In genomic region chr7:512541-513311, GRCh38 we compare ENCODE assay signal across 10 cellular contexts. TPM values are rescaled to one million over a fixed set of nuclear protein-coding genes. Genes with fewer than 3 reads are reported as not detected.
DNase-seq lines count a peak whose midpoint lies in the region; ATAC-seq and TF ChIP-seq lines count a peak whose summit lies in the region.
"Had no signal": no experiment of that assay in that cellular context is flagged by ENCODE, and none has a peak within 500 bp of the region (broad histone marks: within the 10 kb centered on the region; RNA-seq: fewer than 3 reads in every experiment).

No MANE protein-coding gene starts in this region.

- no peaks in the 10 kb centered on the region for H3K9me3 Mint-ChIP-seq in stimulated activated naive CD8-positive, alpha-beta T cell treated with anti-CD3 and anti-CD28 coated beads, Interleukin-15, amount 100 ng/mL, for 72 hours
- H3K9me3 Mint-ChIP-seq in activated CD4-positive, alpha-beta memory T cell treated with anti-CD3 and anti-CD28 coated beads for 36 hours: no peaks in the 10 kb centered on the region
- H3K9me3 Mint-ChIP-seq: activated T-helper 17 cell treated with anti-CD3 and anti-CD28 coated beads, Interleukin-2, amount 50 U/mL, for 72 hours had no signal

- intact Hi-C loops in body of pancreas (cut with DNase I): no loop called here
- intact Hi-C loops in aorta (cut with DNase I): loop anchor here in 1 of 2 donors (5.0 kb wide), 1 partner anchor 180 kb away; no protein-coding TSS in a partner anchor
- intact Hi-C loops in activated CD4-positive, alpha-beta memory T cell treated with anti-CD3 and anti-CD28 coated beads for 36 hours (cut with micrococcal nuclease): loop anchor here (10.0 kb wide), 1 partner anchor 148 kb away; no protein-coding TSS in a partner anchor

- 39 to 81% methylated on average over 19 to 21 of the region's 32 CpGs for WGBS in body of pancreas, 2 donors
- 76 to 81% methylated on average over 32 of the region's 32 CpGs for WGBS in lung, 2 donors
- WGBS in aorta, 2 donors: 52 to 57% methylated on average over 32 of the region's 32 CpGs

- H3K36me3 Mint-ChIP-seq in activated CD4-positive, alpha-beta memory T cell treated with anti-CD3 and anti-CD28 coated beads for 36 hours: no peaks in the 10 kb centered on the region

- CTCF ChIA-PET in activated CD4-positive, alpha-beta memory T cell treated with anti-CD3 and anti-CD28 coated beads for 36 hours (lab: Charles Lee): no interaction called here

- POLR2A ChIA-PET in activated CD4-positive, alpha-beta memory T cell treated with anti-CD3 and anti-CD28 coated beads for 36 hours (lab: Charles Lee): no interaction called here

- TF ChIP-seq CTCF in body of pancreas (IDR thresholded peaks at IDR 0.05): peak in 2 of 7 experiments; percentile 27 to 33
- TF ChIP-seq CTCF in lung (IDR thresholded peaks at IDR 0.05; ENCODE audit: control extremely low read depth, extremely low read depth): no peak

- H3K27me3 ChIP-seq in body of pancreas (no peaks in the 10 kb centered on the region), lung (ENCODE audit: control insufficient read depth, insufficient read depth) (no peaks in the 10 kb centered on the region), aorta (ENCODE audit: control insufficient read depth in 1 of 2, insufficient read depth in 2 of 2, low read length in 1 of 2) (no peaks in the 10 kb centered on the region)

- no peak for TF ChIP-seq POLR2A in body of pancreas (IDR thresholded peaks at IDR 0.05)

- H3K27ac ChIP-seq in body of pancreas (peak overlapping the region in 3 of 4 donors; percentile 46 to 94 (median 73)), lung (ENCODE audit: low read depth in 1 of 2, low read length in 1 of 2) (peak overlapping the region in 1 of 2 donors; percentile 44), aorta (ENCODE audit: low read depth in 1 of 2, low read length in 2 of 2) (peak overlapping the region in 1 of 2 donors; percentile 97)

- H3K4me3 Mint-ChIP-seq in stimulated activated naive CD8-positive, alpha-beta T cell treated with anti-CD3 and anti-CD28 coated beads, Interleukin-15, amount 100 ng/mL, for 72 hours: no peak overlapping the region
- H3K4me3 Mint-ChIP-seq in activated CD4-positive, alpha-beta memory T cell treated with anti-CD3 and anti-CD28 coated beads for 36 hours: no peak overlapping the region

- no peak overlapping the region for H3K4me3 ChIP-seq in body of pancreas
- no peak overlapping the region for H3K4me3 ChIP-seq in lung
- no peak overlapping the region for H3K4me3 ChIP-seq in aorta (ENCODE audit: low read length in 2 of 2)

- ATAC-seq in stimulated activated naive CD8-positive, alpha-beta T cell treated with anti-CD3 and anti-CD28 coated beads, Interleukin-15, amount 100 ng/mL, for 72 hours: peak; percentile 6
- ATAC-seq in stimulated activated naive CD8-positive, alpha-beta T cell treated with anti-CD3 and anti-CD28 coated beads, Interleukin-15, Interleukin-2, amounts not matched to agents 100 U/mL and 50 U/mL, for 24 hours: no peak
- ATAC-seq in body of pancreas: peak; percentile 66
- peak; percentile 22 for ATAC-seq in lung (ENCODE audit: insufficient read depth, low FRiP score)
- ATAC-seq in aorta (ENCODE audit: low FRiP score): peak; percentile 27
- no peak for ATAC-seq in HG03108 (IDR thresholded peaks at IDR 0.05; ENCODE audit: unreplicated experiment)

- peaks cover 50% of the 10 kb centered on the region for H3K4me1 ChIP-seq in body of pancreas
- H3K4me1 ChIP-seq in lung (ENCODE audit: control insufficient read depth in 2 of 2, insufficient read depth in 2 of 2, low read length in 2 of 2): peaks cover 11 to 13% of the 10 kb centered on the region in 2 donors
- no peaks in the 10 kb centered on the region for H3K4me1 ChIP-seq in aorta (ENCODE audit: control insufficient read depth in 1 of 2, insufficient read depth in 2 of 2, low read length in 2 of 2)

- DNase-seq in stimulated activated naive CD8-positive, alpha-beta T cell treated with anti-CD3 and anti-CD28 coated beads, Interleukin-15, amount 100 ng/mL, for 72 hours: no peak
- DNase-seq in stimulated activated naive CD8-positive, alpha-beta T cell treated with anti-CD3 and anti-CD28 coated beads, Interleukin-15, Interleukin-2, amounts not matched to agents 100 U/mL and 50 U/mL, for 24 hours: no peak
- DNase-seq in body of pancreas (peak; percentile 85 to 95 (median 92)), lung (ENCODE audit: low spot score) (peak; percentile 88), aorta (peak; percentile 75 to 87)
- no peak for DNase-seq in activated CD4-positive, alpha-beta memory T cell treated with anti-CD3 and anti-CD28 coated beads for 36 hours
- DNase-seq in activated effector memory CD4-positive, alpha-beta T cell treated with Interleukin-2 at 50 U/mL for 16 hours: no peak
- DNase-seq: NCI-H82 had no signal

- H3K36me3 ChIP-seq in body of pancreas (replicated peaks in 1 of 2; ENCODE audit: insufficient read depth in 1 of 2, low read depth in 2 of 2) (peaks cover 0 to 11% of the 10 kb centered on the region in 2 donors), lung (ENCODE audit: control insufficient read depth in 2 of 2, insufficient read depth in 2 of 2, low read length in 2 of 2) (peaks cover 0 to 32% of the 10 kb centered on the region in 2 donors), aorta (ENCODE audit: control insufficient read depth in 1 of 2, insufficient read depth in 2 of 2, low read length in 1 of 2) (peaks cover 0 to 4% of the 10 kb centered on the region in 2 donors)

- no peaks in the 10 kb centered on the region for H3K9me3 ChIP-seq in body of pancreas
- no peaks in the 10 kb centered on the region for H3K9me3 ChIP-seq in lung (ENCODE audit: control insufficient read depth in 2 of 2, insufficient read depth in 1 of 2, low read length in 1 of 2)
- no peaks in the 10 kb centered on the region for H3K9me3 ChIP-seq in aorta (ENCODE audit: control insufficient read depth, low read length)

- H3K27me3 Mint-ChIP-seq in stimulated activated naive CD8-positive, alpha-beta T cell treated with anti-CD3 and anti-CD28 coated beads, Interleukin-15, amount 100 ng/mL, for 72 hours: peaks cover 21% of the 10 kb centered on the region
- H3K27me3 Mint-ChIP-seq in activated CD4-positive, alpha-beta memory T cell treated with anti-CD3 and anti-CD28 coated beads for 36 hours: peaks cover 23% of the 10 kb centered on the region
- H3K27me3 Mint-ChIP-seq: activated T-helper 17 cell treated with anti-CD3 and anti-CD28 coated beads, Interleukin-2, amount 50 U/mL, for 72 hours had no signal

- no peak overlapping the region for H3K27ac Mint-ChIP-seq in stimulated activated naive CD8-positive, alpha-beta T cell treated with anti-CD3 and anti-CD28 coated beads, Interleukin-15, amount 100 ng/mL, for 72 hours
- no peak overlapping the region for H3K27ac Mint-ChIP-seq in activated CD4-positive, alpha-beta memory T cell treated with anti-CD3 and anti-CD28 coated beads for 36 hours

- peaks cover 21% of the 10 kb centered on the region for H3K4me1 Mint-ChIP-seq in stimulated activated naive CD8-positive, alpha-beta T cell treated with anti-CD3 and anti-CD28 coated beads, Interleukin-15, amount 100 ng/mL, for 72 hours
- peaks cover 12% of the 10 kb centered on the region for H3K4me1 Mint-ChIP-seq in activated CD4-positive, alpha-beta memory T cell treated with anti-CD3 and anti-CD28 coated beads for 36 hours (ENCODE audit: low read depth)

RNA-seq across cellular contexts. Expression of gene PDGFA, which starts 6.9 kb away (rescaled TPM):
- total RNA-seq in body of pancreas (10 to 100 TPM; 58.6 to 59.3 TPM), lung (10 to 100 TPM; 26.1 to 40.6 TPM), aorta (100 to 1,000 TPM; 114 to 174 TPM)
- polyA plus RNA-seq in lung (10 to 100 TPM; 21.8 to 25.1 TPM), aorta (10 to 100 TPM; 28.9 to 61.1 TPM)
- total RNA-seq in activated CD4-positive, alpha-beta memory T cell treated with anti-CD3 and anti-CD28 coated beads for 36 hours: 1 to 10 TPM; 6.3 to 6.9 TPM

Comparison
In these comparisons a context has a peak if more than half of its experiments do, and no peak if none do; other contexts are left out.
1. ATAC-seq: peak in stimulated activated naive CD8-positive, alpha-beta T cell treated with anti-CD3 and anti-CD28 coated beads, Interleukin-15, amount 100 ng/mL, for 72 hours (single experiment), body of pancreas (single experiment), lung (single experiment) and aorta (single experiment); none in stimulated activated naive CD8-positive, alpha-beta T cell treated with anti-CD3 and anti-CD28 coated beads, Interleukin-15, Interleukin-2, amounts not matched to agents 100 U/mL and 50 U/mL, for 24 hours (single experiment) and HG03108 (single experiment).
2. DNase-seq: peak in body of pancreas (4 of 4), lung (single experiment) and aorta (2 of 2); none in stimulated activated naive CD8-positive, alpha-beta T cell treated with anti-CD3 and anti-CD28 coated beads, Interleukin-15, amount 100 ng/mL, for 72 hours (0 of 2), stimulated activated naive CD8-positive, alpha-beta T cell treated with anti-CD3 and anti-CD28 coated beads, Interleukin-15, Interleukin-2, amounts not matched to agents 100 U/mL and 50 U/mL, for 24 hours (single experiment), activated CD4-positive, alpha-beta memory T cell treated with anti-CD3 and anti-CD28 coated beads for 36 hours (single experiment) and activated effector memory CD4-positive, alpha-beta T cell treated with Interleukin-2 at 50 U/mL for 16 hours (single experiment).